Comparison of ENCODE assay signal across 1 cellular context in genomic region chr3:49718419-49719213, GRCh38.
TF ChIP-seq lines count a peak whose summit lies in the region.

No MANE protein-coding gene starts in this region.

TF ChIP-seq in HCT116, 20 proteins besides CTCF, POLR2A, EP300 and RAD21 (continued from another document):
- TF ChIP-seq REST (IDR thresholded peaks at IDR 0.05; ENCODE audit: low read depth) (no peak), JUND (IDR thresholded peaks at IDR 0.05) (no peak), ZBTB33 (IDR thresholded peaks at IDR 0.05; ENCODE audit: extremely low read depth, insufficient replicate concordance, low read length) (no peak), YY1 (IDR thresholded peaks at IDR 0.05; ENCODE audit: extremely low read depth, insufficient replicate concordance, low read depth, low read length) (no peak)
TF ChIP-seq in HCT116: peak in this region for 0.
